ENCODE assay signal across 9 cellular contexts in genomic region chr4:184396001-184396400, GRCh38.
A peak's percentile ranks its signal among the peaks of the same experiment; 100 is the strongest.
DNase-seq lines count a peak whose midpoint lies in the region; ATAC-seq lines count a peak whose summit lies in the region.
"Had no signal": no experiment of that assay in that cellular context is flagged by ENCODE, and none has a peak within 500 bp of the region (broad histone marks: within the 10 kb centered on the region; RNA-seq: fewer than 3 reads in every experiment).

No MANE protein-coding gene starts in this region.

- intact Hi-C loops in activated CD4-positive, alpha-beta T cell treated with anti-CD3 and anti-CD28 coated beads, Interleukin-2, amount 10 ng/mL, durations not matched to agents 24 days and 14 days (cut with micrococcal nuclease): no loop called here

- H3K36me3 Mint-ChIP-seq in activated naive CD8-positive, alpha-beta T cell treated with anti-CD3 and anti-CD28 coated beads for 36 hours: peaks cover 42% of the 10 kb centered on the region
- peaks cover 89% of the 10 kb centered on the region for H3K36me3 Mint-ChIP-seq in activated CD4-positive, alpha-beta T cell treated with anti-CD3 and anti-CD28 coated beads, Interleukin-2, amount 10 ng/mL, durations not matched to agents 24 days and 14 days (ENCODE audit: low read depth)

- peaks cover 31% of the 10 kb centered on the region for H3K4me1 Mint-ChIP-seq in activated naive CD8-positive, alpha-beta T cell treated with anti-CD3 and anti-CD28 coated beads for 36 hours
- peaks cover 28% of the 10 kb centered on the region for H3K4me1 Mint-ChIP-seq in activated CD4-positive, alpha-beta T cell treated with anti-CD3 and anti-CD28 coated beads, Interleukin-2, amount 10 ng/mL, durations not matched to agents 24 days and 14 days

- peak overlapping the region; percentile 96 for H3K27ac ChIP-seq in BLaER1

- H3K27ac Mint-ChIP-seq in activated naive CD8-positive, alpha-beta T cell treated with anti-CD3 and anti-CD28 coated beads for 36 hours: peak overlapping the region; percentile 57
- H3K27ac Mint-ChIP-seq in activated CD4-positive, alpha-beta T cell treated with anti-CD3 and anti-CD28 coated beads, Interleukin-2, amount 10 ng/mL, durations not matched to agents 24 days and 14 days: no peak overlapping the region

- no peaks in the 10 kb centered on the region for H4K20me1 ChIP-seq in BLaER1

- H3K27me3 Mint-ChIP-seq in activated naive CD8-positive, alpha-beta T cell treated with anti-CD3 and anti-CD28 coated beads for 36 hours: no peaks in the 10 kb centered on the region
- H3K27me3 Mint-ChIP-seq in activated CD4-positive, alpha-beta T cell treated with anti-CD3 and anti-CD28 coated beads, Interleukin-2, amount 10 ng/mL, durations not matched to agents 24 days and 14 days: no peaks in the 10 kb centered on the region

- no peaks in the 10 kb centered on the region for H3K9me3 Mint-ChIP-seq in activated naive CD8-positive, alpha-beta T cell treated with anti-CD3 and anti-CD28 coated beads for 36 hours
- no peaks in the 10 kb centered on the region for H3K9me3 Mint-ChIP-seq in activated CD4-positive, alpha-beta T cell treated with anti-CD3 and anti-CD28 coated beads, Interleukin-2, amount 10 ng/mL, durations not matched to agents 24 days and 14 days

- peak overlapping the region; percentile 89 for H3K4me2 ChIP-seq in BLaER1

- no peaks in the 10 kb centered on the region for H3K27me3 ChIP-seq in BLaER1

- ATAC-seq in GM19043 (IDR thresholded peaks at IDR 0.05; ENCODE audit: low read depth, unreplicated experiment) (peak; percentile 92), HG03039 (IDR thresholded peaks at IDR 0.05; ENCODE audit: unreplicated experiment) (peak; percentile 63)

- no peak for DNase-seq in activated naive CD8-positive, alpha-beta T cell treated with anti-CD3 and anti-CD28 coated beads for 36 hours
- DNase-seq in activated CD4-positive, alpha-beta T cell treated with anti-CD3 and anti-CD28 coated beads, Interleukin-2, amount 10 ng/mL, durations not matched to agents 24 days and 14 days: no peak
- no peak for DNase-seq in SHP77 treated with DMSO at 0.1 percent for 48 hours (lab: John Stamatoyannopoulos, UW)
- DNase-seq in cerebellar cortex (ENCODE audit: low spot score): no peak
- no peak for DNase-seq in NCI-H748 (lab: John Stamatoyannopoulos, UW; ENCODE audit: unreplicated experiment)
- DNase-seq: NCI-H524 treated with DMSO at 0.1 percent for 48 hours had no signal

- H3K4me3 ChIP-seq in BLaER1: peak overlapping the region; percentile 44

- H3K9me3 ChIP-seq in BLaER1: 0 out of 2 replicates have a peak, but pooled peaks cover 3% of the 10 kb centered on the region

- H3K4me1 ChIP-seq in BLaER1: peaks cover 74% of the 10 kb centered on the region

- H3K36me3 ChIP-seq in BLaER1: peaks cover 46% of the 10 kb centered on the region

- H3K9ac ChIP-seq in BLaER1: peak overlapping the region; percentile 84

- no peak overlapping the region for H3K4me3 Mint-ChIP-seq in activated naive CD8-positive, alpha-beta T cell treated with anti-CD3 and anti-CD28 coated beads for 36 hours
- H3K4me3 Mint-ChIP-seq in activated CD4-positive, alpha-beta T cell treated with anti-CD3 and anti-CD28 coated beads, Interleukin-2, amount 10 ng/mL, durations not matched to agents 24 days and 14 days: no peak overlapping the region
